ENCODE assay signal across 18 cellular contexts in genomic region chr12:65664715-65665250, GRCh38.
DNase-seq lines count a peak whose midpoint lies in the region; ATAC-seq and TF ChIP-seq lines count a peak whose summit lies in the region.
"Had no signal": no experiment of that assay in that cellular context is flagged by ENCODE, and none has a peak within 500 bp of the region (broad histone marks: within the 10 kb centered on the region; RNA-seq: fewer than 3 reads in every experiment).

No MANE protein-coding gene starts in this region.

- H2AK5ac ChIP-seq in mesenchymal stem cell (ENCODE audit: low read length, severe bottlenecking): peak overlapping the region; percentile 96

- no peak for DNase-seq in activated CD4-positive, alpha-beta T cell treated with anti-CD3 and anti-CD28 coated beads for 36 hours
- no peak for DNase-seq in activated CD4-positive, alpha-beta T cell treated with anti-CD3 and anti-CD28 coated beads for 48 hours
- DNase-seq in HFFc6 (no peak), mesenchymal stem cell (no peak), NCI-H1436 (lab: John Stamatoyannopoulos, UW) (no peak)
- no peak for DNase-seq in activated naive CD8-positive, alpha-beta T cell treated with anti-CD3 and anti-CD28 coated beads for 36 hours
- no peak for DNase-seq in stimulated activated CD4-positive, alpha-beta T cell treated with anti-CD3 and anti-CD28 coated beads, Interleukin-2, amount 100 ng/mL, for 24 hours
- DNase-seq: CD4-positive, alpha-beta memory T cell; DMS153; DMS79; GDM1; HCEC 1CT had no signal

- CTCF ChIA-PET in activated CD4-positive, alpha-beta T cell treated with anti-CD3 and anti-CD28 coated beads for 36 hours (lab: Charles Lee): interaction anchor here (1.1 kb wide), 1 partner anchor 10 kb away, joined by 3 read pairs; no protein-coding TSS in a partner anchor

- intact Hi-C loops in activated CD4-positive, alpha-beta T cell treated with anti-CD3 and anti-CD28 coated beads for 36 hours (cut with DNase I, micrococcal nuclease): loop anchor here in 1 of 2 experiments (5.0 kb wide), 1 partner anchor 62 kb away; no protein-coding TSS in a partner anchor

- WGBS in mesenchymal stem cell: 97% methylated on average over 3 of the region's 3 CpGs

- no peak overlapping the region for H3K9ac ChIP-seq in mesenchymal stem cell (ENCODE audit: low read length)
- H3K9ac ChIP-seq: BLaER1 had no signal

- no peaks in the 10 kb centered on the region for H3K36me3 ChIP-seq in mesenchymal stem cell (ENCODE audit: control insufficient read depth in 1 of 2, insufficient read depth in 2 of 2, low read depth in 1 of 2, low read length in 2 of 2)
- H3K36me3 ChIP-seq: BLaER1 had no signal

- H3K23ac ChIP-seq in mesenchymal stem cell (ENCODE audit: low read length in 2 of 2): no peak overlapping the region

- peaks cover 29% of the 10 kb centered on the region for H3K4me1 Mint-ChIP-seq in activated CD4-positive, alpha-beta T cell treated with anti-CD3 and anti-CD28 coated beads for 36 hours
- H3K4me1 Mint-ChIP-seq in HFFc6 (ENCODE audit: low read depth): peaks cover 69% of the 10 kb centered on the region
- H3K4me1 Mint-ChIP-seq in activated naive CD8-positive, alpha-beta T cell treated with anti-CD3 and anti-CD28 coated beads for 36 hours: peaks cover 24% of the 10 kb centered on the region
- H3K4me1 Mint-ChIP-seq: CD4-positive, alpha-beta memory T cell had no signal

- no peak for TF ChIP-seq CTCF in HFFc6 (IDR thresholded peaks at IDR 0.05)

- no peak overlapping the region for H2BK120ac ChIP-seq in mesenchymal stem cell (ENCODE audit: low read depth, low read length)

- ATAC-seq in activated CD4-positive, alpha-beta T cell treated with anti-CD3 and anti-CD28 coated beads for 36 hours: peak; percentile 27
- ATAC-seq: A549, GM23338 had no signal

- H3K4me1 ChIP-seq in mesenchymal stem cell (ENCODE audit: control insufficient read depth, insufficient read depth, low read depth, low read length): no peaks in the 10 kb centered on the region
- H3K4me1 ChIP-seq: A549, BLaER1 had no signal

- H3K36me3 Mint-ChIP-seq in activated CD4-positive, alpha-beta T cell treated with anti-CD3 and anti-CD28 coated beads for 36 hours (ENCODE audit: low read depth): no peaks in the 10 kb centered on the region
- H3K36me3 Mint-ChIP-seq in HFFc6 (ENCODE audit: low read depth): peaks cover 41% of the 10 kb centered on the region
- peaks cover 8% of the 10 kb centered on the region for H3K36me3 Mint-ChIP-seq in activated naive CD8-positive, alpha-beta T cell treated with anti-CD3 and anti-CD28 coated beads for 36 hours
- H3K36me3 Mint-ChIP-seq: CD14-positive monocyte; CD4-positive, alpha-beta memory T cell had no signal

- peak overlapping the region; percentile 56 for H4K8ac ChIP-seq in mesenchymal stem cell (ENCODE audit: low read length)

- no peak overlapping the region for H2AFZ ChIP-seq in mesenchymal stem cell (ENCODE audit: low read depth, low read length)
- H2AFZ ChIP-seq: GM23338 had no signal

- no peaks in the 10 kb centered on the region for H3K27me3 ChIP-seq in mesenchymal stem cell (ENCODE audit: control insufficient read depth in 1 of 2, insufficient read depth in 1 of 2, low read length in 2 of 2)
- H3K27me3 ChIP-seq: BLaER1 had no signal

- no peak overlapping the region for H3K4ac ChIP-seq in mesenchymal stem cell (ENCODE audit: low read depth in 1 of 2, low read length in 2 of 2)

- H3K27ac ChIP-seq in mesenchymal stem cell (ENCODE audit: low read length, poor library complexity, severe bottlenecking): no peak overlapping the region
- H3K27ac ChIP-seq: 22Rv1, A549, BLaER1, HL-60 had no signal

- H3K4me2 ChIP-seq in mesenchymal stem cell (ENCODE audit: low read length, poor library complexity, severe bottlenecking): no peak overlapping the region
- H3K4me2 ChIP-seq: A549, BLaER1, GM23338 had no signal

- H2BK12ac ChIP-seq in mesenchymal stem cell (ENCODE audit: low read length in 2 of 2): peak overlapping the region; percentile 14 to 69

- H3K27me3 Mint-ChIP-seq in activated CD4-positive, alpha-beta T cell treated with anti-CD3 and anti-CD28 coated beads for 36 hours: peaks cover 56% of the 10 kb centered on the region
- no peaks in the 10 kb centered on the region; the same call in 1 of the 2 replicates for H3K27me3 Mint-ChIP-seq in HFFc6 (ENCODE audit: insufficient read depth)
- H3K27me3 Mint-ChIP-seq in activated naive CD8-positive, alpha-beta T cell treated with anti-CD3 and anti-CD28 coated beads for 36 hours: peaks cover 39% of the 10 kb centered on the region
- H3K27me3 Mint-ChIP-seq: CD4-positive, alpha-beta memory T cell had no signal

- H3K9me3 Mint-ChIP-seq in activated CD4-positive, alpha-beta T cell treated with anti-CD3 and anti-CD28 coated beads for 36 hours (ENCODE audit: low read depth): peaks cover 7% of the 10 kb centered on the region
- H3K9me3 Mint-ChIP-seq in HFFc6: peaks cover 12% of the 10 kb centered on the region
- peaks cover 18% of the 10 kb centered on the region for H3K9me3 Mint-ChIP-seq in activated naive CD8-positive, alpha-beta T cell treated with anti-CD3 and anti-CD28 coated beads for 36 hours

- POLR2A ChIA-PET in activated CD4-positive, alpha-beta T cell treated with anti-CD3 and anti-CD28 coated beads for 36 hours (lab: Charles Lee): no interaction called here

- H3K27ac Mint-ChIP-seq in activated CD4-positive, alpha-beta T cell treated with anti-CD3 and anti-CD28 coated beads for 36 hours: no peak overlapping the region
- peak overlapping the region; percentile 29 for H3K27ac Mint-ChIP-seq in HFFc6
- peak overlapping the region; percentile 13 for H3K27ac Mint-ChIP-seq in activated naive CD8-positive, alpha-beta T cell treated with anti-CD3 and anti-CD28 coated beads for 36 hours
- H3K27ac Mint-ChIP-seq: CD14-positive monocyte, GM23338 had no signal

- no peak overlapping the region for H2BK5ac ChIP-seq in mesenchymal stem cell (ENCODE audit: low read depth, low read length, poor library complexity, severe bottlenecking)

- H3K79me1 ChIP-seq in mesenchymal stem cell (replicated peaks; ENCODE audit: low read length, poor library complexity, severe bottlenecking): no peaks in the 10 kb centered on the region

- H2BK15ac ChIP-seq in mesenchymal stem cell (ENCODE audit: low read depth, poor library complexity, severe bottlenecking): no peak overlapping the region

- peak overlapping the region in 1 of 2 experiments; percentile 46 for H3K18ac ChIP-seq in mesenchymal stem cell (ENCODE audit: low read depth in 1 of 2, low read length in 2 of 2)

- H3K14ac ChIP-seq in mesenchymal stem cell (ENCODE audit: low read length in 2 of 2): no peak overlapping the region

- H3K4me3 Mint-ChIP-seq in activated CD4-positive, alpha-beta T cell treated with anti-CD3 and anti-CD28 coated beads for 36 hours: no peak overlapping the region
- no peak overlapping the region for H3K4me3 Mint-ChIP-seq in HFFc6
- H3K4me3 Mint-ChIP-seq in activated naive CD8-positive, alpha-beta T cell treated with anti-CD3 and anti-CD28 coated beads for 36 hours: no peak overlapping the region
- H3K4me3 Mint-ChIP-seq: CD14-positive monocyte; CD4-positive, alpha-beta memory T cell; GM23338 had no signal

- H4K91ac ChIP-seq in mesenchymal stem cell (ENCODE audit: low read length): no peak overlapping the region

- H3K9me3 ChIP-seq in mesenchymal stem cell (ENCODE audit: control insufficient read depth, low read length): peaks cover 4% of the 10 kb centered on the region
- H3K9me3 ChIP-seq: A549 had no signal

- H3K4me3 ChIP-seq in mesenchymal stem cell (ENCODE audit: insufficient read depth in 1 of 2, low read depth in 1 of 2, low read length in 2 of 2): no peak overlapping the region
- H3K4me3 ChIP-seq: A549, BLaER1, GM23338 had no signal
